8 cellular contexts compared by ENCODE assay signal in genomic region chr20:31869942-31870702, GRCh38. TPM values are rescaled to one million over a fixed set of nuclear protein-coding genes. Genes with fewer than 3 reads are reported as not detected.
DNase-seq lines count a peak whose midpoint lies in the region; ATAC-seq and TF ChIP-seq lines count a peak whose summit lies in the region.

Gene DUSP15, minus strand, starts transcription at chr20:31870527. Its CDS starts 190 bp downstream, at chr20:31870337.
Gene TTLL9, plus strand, starts transcription at chr20:31870634. Its CDS starts 493 bp downstream, at chr20:31871127.

- peak within 1 kb of the TSS; percentile 54 for H3K4me3 Mint-ChIP-seq in activated CD4-positive, alpha-beta memory T cell treated with anti-CD3 and anti-CD28 coated beads, Interleukin-2, amount 10 ng/mL, durations not matched to agents 7 days and 5 days

- H3K4me3 ChIP-seq in AG04450 (ENCODE audit: low read depth, low read length), result peak within 1 kb of the TSS; percentile 36; the same call in 1 of the 2 replicates
- H3K4me3 ChIP-seq in neural cell (ENCODE audit: low read length), result peak within 1 kb of the TSS; percentile 67

- peak within 1 kb of the TSS; percentile 67 for H2AFZ ChIP-seq in neural cell (ENCODE audit: low read depth, low read length)

- CTCF ChIA-PET in AG04450 (lab: Charles Lee), result no interaction called here
- CTCF ChIA-PET in activated CD4-positive, alpha-beta memory T cell treated with anti-CD3 and anti-CD28 coated beads, Interleukin-2, amount 10 ng/mL, durations not matched to agents 7 days and 5 days (lab: Charles Lee), result no interaction called here

- no peaks in the 10 kb centered on the region for H4K20me1 ChIP-seq in neural cell (ENCODE audit: insufficient read depth)

- H3K27me3 ChIP-seq in AG04450 (ENCODE audit: control insufficient read depth, insufficient read depth, low read length) (peaks cover 63% of the 10 kb centered on the region), foreskin keratinocyte (peaks cover 69% of the 10 kb centered on the region), neural cell (ENCODE audit: insufficient read depth, low read depth, low read length) (no peaks in the 10 kb centered on the region)

- peaks cover 41% of the 10 kb centered on the region for H3K27me3 Mint-ChIP-seq in activated CD4-positive, alpha-beta memory T cell treated with anti-CD3 and anti-CD28 coated beads, Interleukin-2, amount 10 ng/mL, durations not matched to agents 7 days and 5 days

- H3K27ac ChIP-seq in AG04450 (ENCODE audit: low read depth, low read length) (no peak within 1 kb of the TSS), foreskin keratinocyte (no peak within 1 kb of the TSS), neural cell (ENCODE audit: low read length) (peak within 1 kb of the TSS; percentile 43)

- H3K9ac ChIP-seq in neural cell (ENCODE audit: low read length), result peak within 1 kb of the TSS; percentile 83

- H3K4me1 ChIP-seq in foreskin keratinocyte, result no peaks in the 10 kb centered on the region

- no peaks in the 10 kb centered on the region for H3K79me2 ChIP-seq in neural cell (replicated peaks; ENCODE audit: insufficient read depth, low read length)

- peaks cover 4% of the 10 kb centered on the region for H3K36me3 Mint-ChIP-seq in activated CD4-positive, alpha-beta memory T cell treated with anti-CD3 and anti-CD28 coated beads, Interleukin-2, amount 10 ng/mL, durations not matched to agents 7 days and 5 days (ENCODE audit: low read depth)

- peak; percentile 22 for TF ChIP-seq RAD21 in neural cell (conservative IDR thresholded peaks at IDR 0.05)

- ATAC-seq in foreskin keratinocyte (peak; percentile 22), GM21381 (IDR thresholded peaks at IDR 0.05; ENCODE audit: unreplicated experiment) (no peak)

- POLR2A ChIA-PET in AG04450 (lab: Yijun Ruan, JAX), result interaction anchor here (0.5 kb wide), 1 partner anchor 183 kb away, joined by 3 read pairs; no protein-coding TSS in a partner anchor
- POLR2A ChIA-PET in activated CD4-positive, alpha-beta memory T cell treated with anti-CD3 and anti-CD28 coated beads, Interleukin-2, amount 10 ng/mL, durations not matched to agents 7 days and 5 days (lab: Charles Lee), result interaction anchor here (1.4 kb wide), 1 partner anchor 10 kb away, joined by 3 read pairs; no protein-coding TSS in a partner anchor

- no peaks in the 10 kb centered on the region for H3K9me3 Mint-ChIP-seq in activated CD4-positive, alpha-beta memory T cell treated with anti-CD3 and anti-CD28 coated beads, Interleukin-2, amount 10 ng/mL, durations not matched to agents 7 days and 5 days

- no peak within 1 kb of the TSS for H3K27ac Mint-ChIP-seq in activated CD4-positive, alpha-beta memory T cell treated with anti-CD3 and anti-CD28 coated beads, Interleukin-2, amount 10 ng/mL, durations not matched to agents 7 days and 5 days

- no peaks in the 10 kb centered on the region for H3F3A ChIP-seq in neural cell (ENCODE audit: insufficient read depth, low read length, poor library complexity, severe bottlenecking)

- H3K4me2 ChIP-seq in neural cell (ENCODE audit: low read length), result peak within 1 kb of the TSS; percentile 85

- no peaks in the 10 kb centered on the region for H3K36me3 ChIP-seq in neural cell (ENCODE audit: insufficient read depth, low read length)

- no peaks in the 10 kb centered on the region for H3K9me3 ChIP-seq in AG04450 (ENCODE audit: control insufficient read depth, insufficient read depth, low read length)
- H3K9me3 ChIP-seq in neural cell (ENCODE audit: low read length), result no peaks in the 10 kb centered on the region

- H3K4me1 Mint-ChIP-seq in activated CD4-positive, alpha-beta memory T cell treated with anti-CD3 and anti-CD28 coated beads, Interleukin-2, amount 10 ng/mL, durations not matched to agents 7 days and 5 days, result peaks cover 10% of the 10 kb centered on the region

- TF ChIP-seq CTCF in AG04450 (IDR thresholded peaks at IDR 0.05; ENCODE audit: low read depth, low read length) (no peak), foreskin keratinocyte (conservative IDR thresholded peaks at IDR 0.05) (no peak), neural cell (IDR thresholded peaks at IDR 0.05; ENCODE audit: poor library complexity, severe bottlenecking) (peak; percentile 22)

- peak; percentile 53 for TF ChIP-seq EP300 in neural cell (conservative IDR thresholded peaks at IDR 0.05; ENCODE audit: poor library complexity, severe bottlenecking)

- no peaks in the 10 kb centered on the region for H3K9me2 ChIP-seq in neural cell (ENCODE audit: insufficient read depth, low read length)

- peak; percentile 42 for TF ChIP-seq POLR2A in GM19099 (IDR thresholded peaks at IDR 0.05; ENCODE audit: extremely low read depth, insufficient read length, low read depth)

- no peak for DNase-seq in AG04450 (ENCODE audit: low read depth, low spot score)
- no peak for DNase-seq in activated CD4-positive, alpha-beta memory T cell treated with anti-CD3 and anti-CD28 coated beads, Interleukin-2, amount 10 ng/mL, durations not matched to agents 7 days and 5 days
- DNase-seq in foreskin keratinocyte, result no peak
- DNase-seq in NCI-H187 (lab: John Stamatoyannopoulos, UW), result no peak
- DNase-seq in NOMO-1 (lab: John Stamatoyannopoulos, UW; ENCODE audit: unreplicated experiment in 2 of 2), result no peak

TF ChIP-seq in neural cell, 6 proteins besides CTCF, POLR2A, EP300 and RAD21:
- peak; percentile 44 for TF ChIP-seq MXI1 (conservative IDR thresholded peaks at IDR 0.05; ENCODE audit: poor library complexity, severe bottlenecking)
- no peak for TF ChIP-seq EZH2 (IDR thresholded peaks at IDR 0.05; ENCODE audit: borderline replicate concordance, insufficient read depth, low read length, poor library complexity, severe bottlenecking)
- TF ChIP-seq POLR2AphosphoS5 (IDR thresholded peaks at IDR 0.05), result peak; percentile 58
- TF ChIP-seq SMC3 (conservative IDR thresholded peaks at IDR 0.05; ENCODE audit: poor library complexity), result peak; percentile 23
- TF ChIP-seq, protein P1, sequence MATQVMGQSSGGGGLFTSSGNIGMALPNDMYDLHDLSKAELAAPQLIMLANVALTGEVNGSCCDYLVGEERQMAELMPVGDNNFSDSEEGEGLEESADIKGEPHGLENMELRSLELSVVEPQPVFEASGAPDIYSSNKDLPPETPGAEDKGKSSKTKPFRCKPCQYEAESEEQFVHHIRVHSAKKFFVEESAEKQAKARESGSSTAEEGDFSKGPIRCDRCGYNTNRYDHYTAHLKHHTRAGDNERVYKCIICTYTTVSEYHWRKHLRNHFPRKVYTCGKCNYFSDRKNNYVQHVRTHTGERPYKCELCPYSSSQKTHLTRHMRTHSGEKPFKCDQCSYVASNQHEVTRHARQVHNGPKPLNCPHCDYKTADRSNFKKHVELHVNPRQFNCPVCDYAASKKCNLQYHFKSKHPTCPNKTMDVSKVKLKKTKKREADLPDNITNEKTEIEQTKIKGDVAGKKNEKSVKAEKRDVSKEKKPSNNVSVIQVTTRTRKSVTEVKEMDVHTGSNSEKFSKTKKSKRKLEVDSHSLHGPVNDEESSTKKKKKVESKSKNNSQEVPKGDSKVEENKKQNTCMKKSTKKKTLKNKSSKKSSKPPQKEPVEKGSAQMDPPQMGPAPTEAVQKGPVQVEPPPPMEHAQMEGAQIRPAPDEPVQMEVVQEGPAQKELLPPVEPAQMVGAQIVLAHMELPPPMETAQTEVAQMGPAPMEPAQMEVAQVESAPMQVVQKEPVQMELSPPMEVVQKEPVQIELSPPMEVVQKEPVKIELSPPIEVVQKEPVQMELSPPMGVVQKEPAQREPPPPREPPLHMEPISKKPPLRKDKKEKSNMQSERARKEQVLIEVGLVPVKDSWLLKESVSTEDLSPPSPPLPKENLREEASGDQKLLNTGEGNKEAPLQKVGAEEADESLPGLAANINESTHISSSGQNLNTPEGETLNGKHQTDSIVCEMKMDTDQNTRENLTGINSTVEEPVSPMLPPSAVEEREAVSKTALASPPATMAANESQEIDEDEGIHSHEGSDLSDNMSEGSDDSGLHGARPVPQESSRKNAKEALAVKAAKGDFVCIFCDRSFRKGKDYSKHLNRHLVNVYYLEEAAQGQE (IDR thresholded peaks at IDR 0.05; ENCODE audit: borderline replicate concordance), result peak; percentile 58
- peak; percentile 34 for TF ChIP-seq TAF1 (IDR thresholded peaks at IDR 0.05; ENCODE audit: low read depth)
TF ChIP-seq in neural cell: peak in this region for 5.

RNA-seq across cellular contexts. Expression of gene DUSP15, which starts in this region (rescaled TPM):
- polyA plus RNA-seq in AG04450 (2011; rRNA removed), result not detected in 2 replicates
- not detected in 2 replicates for polyA minus RNA-seq in AG04450 (2011; rRNA and poly(A)+ RNA removed)
- not detected for total RNA-seq in activated CD4-positive, alpha-beta memory T cell treated with anti-CD3 and anti-CD28 coated beads, Interleukin-2, amount 10 ng/mL, durations not matched to agents 7 days and 5 days
- total RNA-seq in foreskin keratinocyte, result not detected in 2 replicates
- polyA plus RNA-seq in foreskin keratinocyte, result not detected in 2 replicates
- 62.7 and 68.9 TPM in 2 replicates for polyA plus RNA-seq in neural cell
- polyA minus RNA-seq in neural cell, result 28.0 and 39.0 TPM in 2 replicates

RNA-seq across cellular contexts. Expression of gene TTLL9, which starts in this region (rescaled TPM):
- polyA plus RNA-seq in AG04450 (2011; rRNA removed) (not detected in 2 replicates), foreskin keratinocyte (not detected in 2 replicates), neural cell (6.1 and 8.0 TPM in 2 replicates)
- polyA minus RNA-seq in AG04450 (2011; rRNA and poly(A)+ RNA removed), result not detected in 2 replicates
- total RNA-seq in activated CD4-positive, alpha-beta memory T cell treated with anti-CD3 and anti-CD28 coated beads, Interleukin-2, amount 10 ng/mL, durations not matched to agents 7 days and 5 days, result not detected
- total RNA-seq in foreskin keratinocyte, result not detected in 2 replicates
- polyA minus RNA-seq in neural cell, result 3.6 and 4.6 TPM in 2 replicates

Comparison
In these comparisons a context has a peak if more than half of its experiments do, and no peak if none do; other contexts are left out.
1. RNA of gene DUSP15 (polyA plus RNA-seq): 62.7 to 68.9 TPM in neural cell; not detected in AG04450 and not detected in foreskin keratinocyte; every median in the first group is over 10 times any median in the second.
2. Peak in ATAC-seq in foreskin keratinocyte; RNA of the genes that start here not detected or under 1 TPM.